ENCODE assay signal across 11 cellular contexts in genomic region chrX:129577877-129578276, GRCh38. TPM values are rescaled to one million over a fixed set of nuclear protein-coding genes. Genes with fewer than 3 reads are reported as not detected.
"Had no signal": no experiment of that assay in that cellular context is flagged by ENCODE, and none has a peak within 500 bp of the region (broad histone marks: within the 10 kb centered on the region; RNA-seq: fewer than 3 reads in every experiment).

No MANE protein-coding gene starts in this region.

- ATAC-seq: activated naive CD4-positive, alpha-beta T cell treated with anti-CD3 and anti-CD28 coated beads, Interleukin-2, amount 50 U/mL, for 72 hours; left lobe of liver; stimulated activated effector memory CD8-positive, alpha-beta T cell treated with anti-CD3 and anti-CD28 coated beads, Interleukin-12 subunit alpha, Interleukin-12 subunit beta, amount 100 ng/mL, for 72 hours had no signal

- H3K9me3 Mint-ChIP-seq: activated naive CD4-positive, alpha-beta T cell treated with anti-CD3 and anti-CD28 coated beads, Interleukin-2, amount 50 U/mL, for 72 hours; stimulated activated effector memory CD8-positive, alpha-beta T cell treated with anti-CD3 and anti-CD28 coated beads, Interleukin-12 subunit alpha, Interleukin-12 subunit beta, amount 100 ng/mL, for 72 hours had no signal

- H3K4me3 ChIP-seq: breast epithelium, heart left ventricle, transverse colon had no signal

- H3K4me3 Mint-ChIP-seq: stimulated activated effector memory CD8-positive, alpha-beta T cell treated with anti-CD3 and anti-CD28 coated beads, Interleukin-12 subunit alpha, Interleukin-12 subunit beta, amount 100 ng/mL, for 72 hours had no signal

- H3K4me1 ChIP-seq: breast epithelium, transverse colon had no signal

- H3K27ac ChIP-seq: breast epithelium, heart left ventricle, transverse colon had no signal

- H3K36me3 Mint-ChIP-seq: stimulated activated effector memory CD8-positive, alpha-beta T cell treated with anti-CD3 and anti-CD28 coated beads, Interleukin-12 subunit alpha, Interleukin-12 subunit beta, amount 100 ng/mL, for 72 hours had no signal

- H3K9me3 ChIP-seq: breast epithelium, heart left ventricle, transverse colon had no signal

- H3K4me1 Mint-ChIP-seq: stimulated activated effector memory CD8-positive, alpha-beta T cell treated with anti-CD3 and anti-CD28 coated beads, Interleukin-12 subunit alpha, Interleukin-12 subunit beta, amount 100 ng/mL, for 72 hours had no signal

- H3K36me3 ChIP-seq: breast epithelium had no signal

- H3K27ac Mint-ChIP-seq: activated naive CD4-positive, alpha-beta T cell treated with anti-CD3 and anti-CD28 coated beads, Interleukin-2, amount 50 U/mL, for 72 hours; stimulated activated effector memory CD8-positive, alpha-beta T cell treated with anti-CD3 and anti-CD28 coated beads, Interleukin-12 subunit alpha, Interleukin-12 subunit beta, amount 100 ng/mL, for 72 hours had no signal

- H3K27me3 ChIP-seq: transverse colon had no signal

- DNase-seq: activated CD4-positive, alpha-beta T cell treated with anti-CD3 and anti-CD28 coated beads, Interleukin-2, amount 50 U/mL, for 4 hours; activated effector memory CD4-positive, alpha-beta T cell treated with Interleukin-2 at 50 U/mL for 16 hours; activated T-cell treated with anti-CD3 and anti-CD28 coated beads, Interleukin-2, amount 50 U/mL, for 1 hour; foreskin melanocyte; heart left ventricle; transverse colon had no signal

RNA-seq across cellular contexts. Expression of gene SMARCA1, which starts 54.6 kb away (rescaled TPM):
- total RNA-seq: T-helper 2 cell treated with Interferon-gamma antibody and Interleukin-4, amounts not matched to agents 100 ng/mL and 5 ng/mL, for 36 hours had no signal
